Comparison of ENCODE assay signal across 17 cellular contexts in the genomic region with DNA sequence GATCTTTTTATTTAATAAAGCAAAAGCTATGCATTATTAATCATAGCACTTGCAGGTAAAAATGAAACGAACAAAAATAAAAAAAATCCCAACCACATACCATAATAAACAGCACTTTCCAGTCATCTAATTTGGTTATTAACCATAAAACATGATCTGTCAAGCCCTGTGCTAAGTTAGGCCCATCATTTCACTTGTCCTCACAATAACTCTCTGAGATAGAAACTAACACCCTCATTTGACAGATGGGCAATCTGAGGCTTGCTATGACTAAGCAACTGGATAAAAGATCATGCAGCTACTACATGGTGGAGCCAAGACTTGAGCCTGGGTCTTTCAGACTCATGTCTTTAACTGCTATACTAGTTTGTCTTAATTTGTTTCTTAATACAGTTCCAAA. TPM values are rescaled to one million over a fixed set of nuclear protein-coding genes. Genes with fewer than 3 reads are reported as not detected.
A peak's percentile ranks its signal among the peaks of the same experiment; 100 is the strongest.
DNase-seq lines count a peak whose midpoint lies in the region; ATAC-seq and TF ChIP-seq lines count a peak whose summit lies in the region.
"Had no signal": no experiment of that assay in that cellular context is flagged by ENCODE, and none has a peak within 500 bp of the region (broad histone marks: within the 10 kb centered on the region; RNA-seq: fewer than 3 reads in every experiment).

No MANE protein-coding gene starts in this region.

- H3K4me3 ChIP-seq in ascending aorta = no peak overlapping the region
- H3K4me3 ChIP-seq: coronary artery, left ventricle myocardium inferior, tibial nerve had no signal

- no peaks in the 10 kb centered on the region for H3K27me3 ChIP-seq in ascending aorta
- H3K27me3 ChIP-seq: tibial nerve had no signal

- no peaks in the 10 kb centered on the region for H3K9me3 Mint-ChIP-seq in activated T-helper 1 cell treated with anti-CD3 and anti-CD28 coated beads, Interleukin-12 subunit alpha, Interleukin-12 subunit beta, Interleukin-2, Interleukin-4 antibody, amounts not matched to agents 30 ng/mL and 10 ng/mL and 1 ng/mL, durations not matched to agents 14 hours and 24 hours and 36 hours
- H3K9me3 Mint-ChIP-seq: CD4-positive, alpha-beta memory T cell had no signal

- H3K4me1 ChIP-seq in ascending aorta = no peaks in the 10 kb centered on the region
- H3K4me1 ChIP-seq: left ventricle myocardium inferior, parathyroid adenoma had no signal

- peak; percentile 35 for DNase-seq in NCI-H69 (lab: John Stamatoyannopoulos, UW)
- DNase-seq in DMS153 (lab: John Stamatoyannopoulos, UW) = no peak
- no peak for DNase-seq in NCI-H2107 (lab: John Stamatoyannopoulos, UW)
- DNase-seq in ascending aorta (ENCODE audit: low spot score in 2 of 2) = no peak
- no peak for DNase-seq in activated T-helper 1 cell treated with anti-CD3 and anti-CD28 coated beads, Interleukin-12 subunit alpha, Interleukin-12 subunit beta, Interleukin-2, Interleukin-4 antibody, amounts not matched to agents 30 ng/mL and 10 ng/mL and 1 ng/mL, durations not matched to agents 14 hours and 24 hours and 36 hours (ENCODE audit: low spot score)
- DNase-seq: activated naive CD4-positive, alpha-beta T cell treated with anti-CD3 and anti-CD28 coated beads, Interleukin-2, amount 50 U/mL, for 16 hours; CD4-positive, alpha-beta memory T cell; left ventricle myocardium inferior; SHP77 treated with DMSO at 0.1 percent for 48 hours had no signal

- peaks cover 64% of the 10 kb centered on the region for H3K36me3 Mint-ChIP-seq in activated T-helper 1 cell treated with anti-CD3 and anti-CD28 coated beads, Interleukin-12 subunit alpha, Interleukin-12 subunit beta, Interleukin-2, Interleukin-4 antibody, amounts not matched to agents 30 ng/mL and 10 ng/mL and 1 ng/mL, durations not matched to agents 14 hours and 24 hours and 36 hours (ENCODE audit: low read depth)

- H3K9me3 ChIP-seq in ascending aorta = no peaks in the 10 kb centered on the region
- H3K9me3 ChIP-seq: left ventricle myocardium inferior, tibial nerve had no signal

- no peak for TF ChIP-seq CTCF in ascending aorta (IDR thresholded peaks at IDR 0.05)

- H3K4me3 Mint-ChIP-seq in activated T-helper 1 cell treated with anti-CD3 and anti-CD28 coated beads, Interleukin-12 subunit alpha, Interleukin-12 subunit beta, Interleukin-2, Interleukin-4 antibody, amounts not matched to agents 30 ng/mL and 10 ng/mL and 1 ng/mL, durations not matched to agents 14 hours and 24 hours and 36 hours = no peak overlapping the region
- H3K4me3 Mint-ChIP-seq: CD4-positive, alpha-beta memory T cell had no signal

- no peak overlapping the region for H3K27ac Mint-ChIP-seq in activated T-helper 1 cell treated with anti-CD3 and anti-CD28 coated beads, Interleukin-12 subunit alpha, Interleukin-12 subunit beta, Interleukin-2, Interleukin-4 antibody, amounts not matched to agents 30 ng/mL and 10 ng/mL and 1 ng/mL, durations not matched to agents 14 hours and 24 hours and 36 hours

- H3K4me1 Mint-ChIP-seq in activated T-helper 1 cell treated with anti-CD3 and anti-CD28 coated beads, Interleukin-12 subunit alpha, Interleukin-12 subunit beta, Interleukin-2, Interleukin-4 antibody, amounts not matched to agents 30 ng/mL and 10 ng/mL and 1 ng/mL, durations not matched to agents 14 hours and 24 hours and 36 hours (ENCODE audit: low read depth) = peaks cover 24% of the 10 kb centered on the region

- H3K27me3 Mint-ChIP-seq in activated T-helper 1 cell treated with anti-CD3 and anti-CD28 coated beads, Interleukin-12 subunit alpha, Interleukin-12 subunit beta, Interleukin-2, Interleukin-4 antibody, amounts not matched to agents 30 ng/mL and 10 ng/mL and 1 ng/mL, durations not matched to agents 14 hours and 24 hours and 36 hours (ENCODE audit: insufficient read depth) = no peaks in the 10 kb centered on the region
- H3K27me3 Mint-ChIP-seq: CD4-positive, alpha-beta memory T cell had no signal

- no peak overlapping the region for H3K27ac ChIP-seq in ascending aorta
- H3K27ac ChIP-seq: coronary artery, left ventricle myocardium inferior, parathyroid adenoma, tibial nerve had no signal

- ATAC-seq in GM18511 (IDR thresholded peaks at IDR 0.05; ENCODE audit: unreplicated experiment) (peak; percentile 96), GM19455 (IDR thresholded peaks at IDR 0.05; ENCODE audit: unreplicated experiment) (peak; percentile 59), HG02970 (IDR thresholded peaks at IDR 0.05; ENCODE audit: low FRiP score, unreplicated experiment) (peak; percentile 65)

- H3K36me3 ChIP-seq in ascending aorta = peaks cover 45 to 71% of the 10 kb centered on the region in 2 donors

- intact Hi-C loops in ascending aorta (cut with DNase I) = no loop called here
- intact Hi-C loops in activated T-helper 1 cell treated with anti-CD3 and anti-CD28 coated beads, Interleukin-12 subunit alpha, Interleukin-12 subunit beta, Interleukin-2, Interleukin-4 antibody, amounts not matched to agents 30 ng/mL and 10 ng/mL and 1 ng/mL, durations not matched to agents 14 hours and 24 hours and 36 hours (cut with micrococcal nuclease) = loop anchor here (1.0 to 5.0 kb wide), 2 partner anchors 22 to 99 kb away; partner anchors contain the start of genes NHLRC3 and PROSER1

RNA-seq across cellular contexts. Expression of gene PROSER1, which starts 21.8 kb away (rescaled TPM):
- 60.7 TPM for total RNA-seq in ascending aorta
- total RNA-seq in activated T-helper 1 cell treated with anti-CD3 and anti-CD28 coated beads, Interleukin-12 subunit alpha, Interleukin-12 subunit beta, Interleukin-2, Interleukin-4 antibody, amounts not matched to agents 30 ng/mL and 10 ng/mL and 1 ng/mL, durations not matched to agents 14 hours and 24 hours and 36 hours = 92.9 and 103 TPM in 2 replicates

RNA-seq across cellular contexts. Expression of gene NHLRC3, which starts 22.2 kb away (rescaled TPM):
- total RNA-seq in ascending aorta = 7.1 TPM
- total RNA-seq in activated T-helper 1 cell treated with anti-CD3 and anti-CD28 coated beads, Interleukin-12 subunit alpha, Interleukin-12 subunit beta, Interleukin-2, Interleukin-4 antibody, amounts not matched to agents 30 ng/mL and 10 ng/mL and 1 ng/mL, durations not matched to agents 14 hours and 24 hours and 36 hours = 19.2 and 20.4 TPM in 2 replicates

RNA-seq across cellular contexts. Expression of gene STOML3, which starts 25.5 kb away (rescaled TPM):
- total RNA-seq in ascending aorta = not detected
- total RNA-seq in activated T-helper 1 cell treated with anti-CD3 and anti-CD28 coated beads, Interleukin-12 subunit alpha, Interleukin-12 subunit beta, Interleukin-2, Interleukin-4 antibody, amounts not matched to agents 30 ng/mL and 10 ng/mL and 1 ng/mL, durations not matched to agents 14 hours and 24 hours and 36 hours = not detected in 2 replicates
- total RNA-seq: CD4-positive, alpha-beta memory T cell; frontal cortex; HepG2; left ventricle myocardium inferior; tibial nerve had no signal
